Comparison of ENCODE assay signal across 12 cellular contexts in the genomic region with DNA sequence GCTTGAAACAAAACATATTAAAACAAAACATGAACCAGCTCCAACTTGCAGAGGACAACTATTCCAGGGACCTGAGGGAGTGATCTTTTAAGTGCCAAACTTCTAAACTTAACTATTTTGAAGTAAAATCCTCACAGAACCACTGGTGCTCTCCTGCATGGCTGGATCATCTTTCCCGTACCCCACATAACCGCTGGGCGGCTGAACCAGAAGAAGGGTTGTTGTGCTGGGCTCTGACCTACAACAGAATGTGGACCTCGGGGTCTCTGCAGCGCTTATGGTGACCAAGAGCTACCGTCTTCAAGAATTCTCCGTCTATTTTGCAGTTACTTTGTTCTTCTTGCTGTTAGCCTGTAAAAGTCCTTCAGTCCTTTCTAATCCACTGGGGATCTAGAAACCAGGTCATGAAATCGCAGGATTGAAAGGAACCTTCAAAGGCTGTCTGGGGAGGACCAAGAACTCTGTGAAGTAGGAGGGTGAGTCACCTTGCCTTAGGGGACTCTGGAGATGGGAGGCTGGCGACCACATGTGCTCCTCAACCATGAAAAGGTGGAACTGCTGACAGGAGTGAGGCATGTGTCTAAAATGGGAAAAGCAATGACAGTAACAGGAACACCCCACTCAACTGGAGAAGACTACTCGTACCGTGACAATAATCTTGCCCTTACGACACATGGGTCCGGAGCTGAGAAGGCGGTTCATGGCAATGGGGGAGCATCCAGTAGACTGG.
DNase-seq lines count a peak whose midpoint lies in the region; ATAC-seq and TF ChIP-seq lines count a peak whose summit lies in the region.
"Had no signal": no experiment of that assay in that cellular context is flagged by ENCODE, and none has a peak within 500 bp of the region (broad histone marks: within the 10 kb centered on the region; RNA-seq: fewer than 3 reads in every experiment).

No MANE protein-coding gene starts in this region.

- H3K36me3 ChIP-seq in Loucy (ENCODE audit: insufficient read depth, low read length) = peaks cover 37% of the 10 kb centered on the region

- intact Hi-C loops in dendritic cell treated with granulocyte-macrophage colony-stimulating factor and Interleukin-4, amounts not matched to agents 40 ng/mL and 50 ng/mL, for 4 days (cut with micrococcal nuclease) = no loop called here

- no peak for ATAC-seq in HG03342 (IDR thresholded peaks at IDR 0.05; ENCODE audit: unreplicated experiment)
- ATAC-seq: heart right ventricle; mucosa of descending colon; stimulated activated naive CD8-positive, alpha-beta T cell treated with anti-CD3 and anti-CD28 coated beads, Interleukin-15, Interleukin-2, amounts not matched to agents 100 U/mL and 50 U/mL, for 24 hours had no signal

- no peak overlapping the region for H3K9ac ChIP-seq in Loucy (ENCODE audit: low read depth, low read length, poor library complexity, severe bottlenecking)

- H3K27ac ChIP-seq in coronary artery = no peak overlapping the region
- H3K27ac ChIP-seq: heart right ventricle had no signal

- H3K4me2 ChIP-seq in Loucy (ENCODE audit: low read depth, low read length, poor library complexity, severe bottlenecking) = peak overlapping the region; percentile 22

- H3F3A ChIP-seq in Loucy (ENCODE audit: low read depth) = no peaks in the 10 kb centered on the region

- no peak overlapping the region for H3K4me3 Mint-ChIP-seq in dendritic cell treated with granulocyte-macrophage colony-stimulating factor and Interleukin-4, amounts not matched to agents 40 ng/mL and 50 ng/mL, for 4 days
- H3K4me3 Mint-ChIP-seq in nephron = peak overlapping the region; percentile 57 to 75 (median 72)

- peaks cover 28% of the 10 kb centered on the region for H3K4me1 ChIP-seq in Loucy (ENCODE audit: insufficient read depth, low read length, poor library complexity, severe bottlenecking)

- H4K20me1 ChIP-seq in Loucy (ENCODE audit: insufficient read depth, low read length, poor library complexity, severe bottlenecking) = peaks cover 29% of the 10 kb centered on the region

- DNase-seq in EL = peak; percentile 86
- DNase-seq in coronary artery (ENCODE audit: low spot score) = no peak
- DNase-seq in nucleus accumbens (lab: John Stamatoyannopoulos, UW) = no peak
- DNase-seq: DND-41; heart right ventricle; mucosa of descending colon; NCI-H1105; stimulated activated naive CD8-positive, alpha-beta T cell treated with anti-CD3 and anti-CD28 coated beads, Interleukin-15, Interleukin-2, amounts not matched to agents 100 U/mL and 50 U/mL, for 24 hours had no signal

- peaks cover 59% of the 10 kb centered on the region for H3K79me2 ChIP-seq in Loucy (ENCODE audit: insufficient read depth, low read length)

- H3K4me3 ChIP-seq in Loucy (ENCODE audit: low read length, poor library complexity, severe bottlenecking) (no peak overlapping the region), coronary artery (no peak overlapping the region)
- H3K4me3 ChIP-seq: heart right ventricle, mucosa of descending colon had no signal

- H3K4me1 Mint-ChIP-seq in dendritic cell treated with granulocyte-macrophage colony-stimulating factor and Interleukin-4, amounts not matched to agents 40 ng/mL and 50 ng/mL, for 4 days (ENCODE audit: low read depth) = peaks cover 45% of the 10 kb centered on the region
- H3K4me1 Mint-ChIP-seq in nephron = peaks cover 48% of the 10 kb centered on the region

- H3K9me2 ChIP-seq in Loucy (replicated peaks; ENCODE audit: low read depth, low read length) = no peaks in the 10 kb centered on the region

- no peaks in the 10 kb centered on the region for H3K27me3 Mint-ChIP-seq in dendritic cell treated with granulocyte-macrophage colony-stimulating factor and Interleukin-4, amounts not matched to agents 40 ng/mL and 50 ng/mL, for 4 days
- H3K27me3 Mint-ChIP-seq in nephron (ENCODE audit: low read depth) = no peaks in the 10 kb centered on the region

- H3K36me3 Mint-ChIP-seq in dendritic cell treated with granulocyte-macrophage colony-stimulating factor and Interleukin-4, amounts not matched to agents 40 ng/mL and 50 ng/mL, for 4 days (ENCODE audit: low read depth) = peaks cover 67% of the 10 kb centered on the region
- peaks cover 42% of the 10 kb centered on the region for H3K36me3 Mint-ChIP-seq in nephron (ENCODE audit: low read depth)

- TF ChIP-seq CTCF in Loucy (conservative IDR thresholded peaks at IDR 0.05; ENCODE audit: low read length) (no peak), nephron (IDR thresholded peaks at IDR 0.05; ENCODE audit: unreplicated experiment in 3 of 3) (no peak), coronary artery (IDR thresholded peaks at IDR 0.05) (no peak)

- H2AFZ ChIP-seq in Loucy (ENCODE audit: low read length) = no peak overlapping the region

- no peaks in the 10 kb centered on the region for H3K9me3 Mint-ChIP-seq in dendritic cell treated with granulocyte-macrophage colony-stimulating factor and Interleukin-4, amounts not matched to agents 40 ng/mL and 50 ng/mL, for 4 days
- no peaks in the 10 kb centered on the region for H3K9me3 Mint-ChIP-seq in nephron

- no peaks in the 10 kb centered on the region for H3K27me3 ChIP-seq in Loucy (ENCODE audit: insufficient read depth, low read length, poor library complexity, severe bottlenecking)
- H3K27me3 ChIP-seq: heart right ventricle had no signal

- no peaks in the 10 kb centered on the region for H3K9me3 ChIP-seq in Loucy (ENCODE audit: insufficient read depth, low read depth, low read length)
- H3K9me3 ChIP-seq: heart right ventricle, mucosa of descending colon had no signal

- H3K27ac Mint-ChIP-seq in dendritic cell treated with granulocyte-macrophage colony-stimulating factor and Interleukin-4, amounts not matched to agents 40 ng/mL and 50 ng/mL, for 4 days = peak overlapping the region; percentile 6
- H3K27ac Mint-ChIP-seq in nephron = no peak overlapping the region
